In the genomic region with DNA sequence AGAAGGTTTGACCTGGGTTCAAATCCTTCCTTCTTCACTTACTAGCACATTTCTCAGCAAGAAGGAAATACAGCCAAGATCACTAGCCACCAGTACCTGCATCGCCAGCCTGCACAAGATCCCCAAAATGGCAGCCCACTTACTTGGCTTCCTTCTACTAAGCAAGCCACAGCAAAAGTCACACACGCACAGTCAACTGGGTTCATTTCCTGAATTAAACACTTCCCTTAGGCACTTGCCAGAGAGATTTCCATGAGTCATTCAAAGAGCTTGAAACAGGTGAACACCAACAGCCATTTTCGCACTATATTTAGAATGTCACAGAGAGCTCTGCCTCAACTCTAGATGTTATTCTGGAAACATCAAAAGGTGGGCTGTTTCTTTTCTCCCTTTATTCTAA, we compare ENCODE assay signal across 9 cellular contexts. TPM values are rescaled to one million over a fixed set of nuclear protein-coding genes. Genes with fewer than 3 reads are reported as not detected.
DNase-seq lines count a peak whose midpoint lies in the region; ATAC-seq and TF ChIP-seq lines count a peak whose summit lies in the region.
"Had no signal": no experiment of that assay in that cellular context is flagged by ENCODE, and none has a peak within 500 bp of the region (broad histone marks: within the 10 kb centered on the region; RNA-seq: fewer than 3 reads in every experiment).

No MANE protein-coding gene starts in this region.

- no peak overlapping the region for H3K27ac Mint-ChIP-seq in activated T-helper 17 cell treated with anti-CD3 and anti-CD28 coated beads, Interleukin-2, amount 50 U/mL, for 72 hours
- H3K27ac Mint-ChIP-seq: progenitor cell of endocrine pancreas had no signal

- ATAC-seq in HG02610 (IDR thresholded peaks at IDR 0.05; ENCODE audit: unreplicated experiment) (peak; percentile 44), HG02763 (IDR thresholded peaks at IDR 0.05; ENCODE audit: unreplicated experiment) (no peak)
- peak; percentile 52 for ATAC-seq in activated T-helper 17 cell treated with anti-CD3 and anti-CD28 coated beads, Interleukin-2, amount 50 U/mL, for 72 hours (replicated peaks)

- H3K4me3 ChIP-seq in neutrophil (ENCODE audit: low read depth in 1 of 2, low read length in 1 of 2) = no peak overlapping the region

- no peaks in the 10 kb centered on the region for H3K36me3 Mint-ChIP-seq in activated T-helper 17 cell treated with anti-CD3 and anti-CD28 coated beads, Interleukin-2, amount 50 U/mL, for 72 hours (ENCODE audit: low read depth)

- H3K9me3 ChIP-seq in neutrophil = no peaks in the 10 kb centered on the region

- no peaks in the 10 kb centered on the region for H3K36me3 ChIP-seq in neutrophil

- TF ChIP-seq CTCF in neutrophil (IDR thresholded peaks at IDR 0.05) = no peak

- H3K4me1 Mint-ChIP-seq in activated T-helper 17 cell treated with anti-CD3 and anti-CD28 coated beads, Interleukin-2, amount 50 U/mL, for 72 hours = no peaks in the 10 kb centered on the region

- H3K27ac ChIP-seq in neutrophil = peak overlapping the region; percentile 61

- H3K4me3 Mint-ChIP-seq in activated T-helper 17 cell treated with anti-CD3 and anti-CD28 coated beads, Interleukin-2, amount 50 U/mL, for 72 hours = no peak overlapping the region

- peaks cover 2% of the 10 kb centered on the region for H3K27me3 Mint-ChIP-seq in activated T-helper 17 cell treated with anti-CD3 and anti-CD28 coated beads, Interleukin-2, amount 50 U/mL, for 72 hours

- H3K9me3 Mint-ChIP-seq in activated T-helper 17 cell treated with anti-CD3 and anti-CD28 coated beads, Interleukin-2, amount 50 U/mL, for 72 hours = no peaks in the 10 kb centered on the region

- peaks cover 57 to 58% of the 10 kb centered on the region in 2 experiments for H3K4me1 ChIP-seq in neutrophil (ENCODE audit: control insufficient read depth in 1 of 2, insufficient read depth in 1 of 2, low read depth in 1 of 2, low read length in 1 of 2)

- DNase-seq in ELR (ENCODE audit: low read depth) (peak; percentile 78), dedifferentiated amniotic fluid mesenchymal stem cell (ENCODE audit: extremely low spot score) (no peak), NCI-H146 (lab: John Stamatoyannopoulos, UW) (no peak), NCI-H1092 (lab: John Stamatoyannopoulos, UW) (no peak)

- H3K27me3 ChIP-seq in neutrophil = no peaks in the 10 kb centered on the region

RNA-seq across cellular contexts. Expression of a gene that starts 42.6 kb away (rescaled TPM):
- 1 to 10 TPM; 1.2 to 1.4 TPM for total RNA-seq in activated T-helper 17 cell treated with anti-CD3 and anti-CD28 coated beads, Interleukin-2, amount 50 U/mL, for 72 hours
